Comparison of ENCODE assay signal across 1 cellular context in the genomic region with DNA sequence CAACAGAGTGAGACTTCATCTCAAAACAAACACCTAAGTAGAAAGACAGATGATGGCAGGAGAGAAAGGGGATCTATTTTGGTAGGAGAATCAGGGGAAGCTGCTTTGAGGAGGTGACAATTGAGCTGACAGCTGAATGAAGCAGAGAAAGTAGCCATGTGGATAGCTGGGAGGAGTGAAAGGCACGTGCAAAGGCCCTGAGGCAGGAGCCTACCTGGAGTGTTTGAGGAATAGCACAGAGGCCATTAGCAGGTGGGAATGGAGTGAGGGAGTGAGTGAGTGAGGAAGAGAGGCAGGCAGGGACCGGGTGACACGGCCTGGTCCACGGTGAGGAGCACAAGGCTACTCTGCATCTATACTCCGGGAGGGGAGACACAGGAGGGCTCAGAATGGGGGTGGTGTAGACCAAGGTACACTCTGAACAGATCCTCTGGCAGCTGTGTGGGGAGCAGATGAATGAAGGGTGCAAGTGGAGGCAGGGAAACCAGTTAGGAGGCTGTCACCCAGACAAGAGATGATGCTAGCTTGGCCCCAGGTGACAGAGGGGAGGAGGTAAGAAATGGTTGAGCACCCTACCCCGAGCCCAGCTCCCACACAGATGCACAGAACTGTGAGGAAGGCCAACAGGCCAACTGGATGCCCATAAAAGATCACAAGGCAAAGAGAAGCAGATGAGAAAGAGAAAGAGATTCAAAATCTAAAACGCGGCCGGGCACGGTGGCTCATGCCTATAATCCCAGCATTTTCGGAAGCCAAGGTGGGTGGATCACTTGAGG.
TF ChIP-seq lines count a peak whose summit lies in the region.

No MANE protein-coding gene starts in this region.

TF ChIP-seq in GM12878, 131 proteins besides CTCF, POLR2A, EP300 and RAD21:
- TF ChIP-seq ZNF24 (IDR thresholded peaks at IDR 0.05) (no peak), SP1 (IDR thresholded peaks at IDR 0.05; ENCODE audit: low read depth, low read length) (no peak), STAT3 (IDR thresholded peaks at IDR 0.05; ENCODE audit: low read depth, low read length) (no peak), SREBF1 (IDR thresholded peaks at IDR 0.05; ENCODE audit: low read length) (no peak), IRF4 (IDR thresholded peaks at IDR 0.05; ENCODE audit: low read depth, low read length) (no peak), YY1 (IDR thresholded peaks at IDR 0.05; ENCODE audit: low read depth, low read length) (no peak), TAF1 (IDR thresholded peaks at IDR 0.05; ENCODE audit: borderline replicate concordance, low read depth, low read length) (no peak), HCFC1 (IDR thresholded peaks at IDR 0.05; ENCODE audit: low read length) (no peak), BMI1 (IDR thresholded peaks at IDR 0.05; ENCODE audit: borderline replicate concordance) (no peak), NR2C1 (IDR thresholded peaks at IDR 0.05) (no peak), SMAD5 (IDR thresholded peaks at IDR 0.05; ENCODE audit: low read depth) (no peak), ZNF622 (IDR thresholded peaks at IDR 0.05) (no peak), SIX5 (IDR thresholded peaks at IDR 0.05; ENCODE audit: low read depth, low read length, severe bottlenecking) (no peak)
- TF ChIP-seq, protein P1, sequence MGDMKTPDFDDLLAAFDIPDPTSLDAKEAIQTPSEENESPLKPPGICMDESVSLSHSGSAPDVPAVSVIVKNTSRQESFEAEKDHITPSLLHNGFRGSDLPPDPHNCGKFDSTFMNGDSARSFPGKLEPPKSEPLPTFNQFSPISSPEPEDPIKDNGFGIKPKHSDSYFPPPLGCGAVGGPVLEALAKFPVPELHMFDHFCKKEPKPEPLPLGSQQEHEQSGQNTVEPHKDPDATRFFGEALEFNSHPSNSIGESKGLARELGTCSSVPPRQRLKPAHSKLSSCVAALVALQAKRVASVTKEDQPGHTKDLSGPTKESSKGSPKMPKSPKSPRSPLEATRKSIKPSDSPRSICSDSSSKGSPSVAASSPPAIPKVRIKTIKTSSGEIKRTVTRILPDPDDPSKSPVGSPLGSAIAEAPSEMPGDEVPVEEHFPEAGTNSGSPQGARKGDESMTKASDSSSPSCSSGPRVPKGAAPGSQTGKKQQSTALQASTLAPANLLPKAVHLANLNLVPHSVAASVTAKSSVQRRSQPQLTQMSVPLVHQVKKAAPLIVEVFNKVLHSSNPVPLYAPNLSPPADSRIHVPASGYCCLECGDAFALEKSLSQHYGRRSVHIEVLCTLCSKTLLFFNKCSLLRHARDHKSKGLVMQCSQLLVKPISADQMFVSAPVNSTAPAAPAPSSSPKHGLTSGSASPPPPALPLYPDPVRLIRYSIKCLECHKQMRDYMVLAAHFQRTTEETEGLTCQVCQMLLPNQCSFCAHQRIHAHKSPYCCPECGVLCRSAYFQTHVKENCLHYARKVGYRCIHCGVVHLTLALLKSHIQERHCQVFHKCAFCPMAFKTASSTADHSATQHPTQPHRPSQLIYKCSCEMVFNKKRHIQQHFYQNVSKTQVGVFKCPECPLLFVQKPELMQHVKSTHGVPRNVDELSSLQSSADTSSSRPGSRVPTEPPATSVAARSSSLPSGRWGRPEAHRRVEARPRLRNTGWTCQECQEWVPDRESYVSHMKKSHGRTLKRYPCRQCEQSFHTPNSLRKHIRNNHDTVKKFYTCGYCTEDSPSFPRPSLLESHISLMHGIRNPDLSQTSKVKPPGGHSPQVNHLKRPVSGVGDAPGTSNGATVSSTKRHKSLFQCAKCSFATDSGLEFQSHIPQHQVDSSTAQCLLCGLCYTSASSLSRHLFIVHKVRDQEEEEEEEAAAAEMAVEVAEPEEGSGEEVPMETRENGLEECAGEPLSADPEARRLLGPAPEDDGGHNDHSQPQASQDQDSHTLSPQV (IDR thresholded peaks at IDR 0.05), result no peak
- TF ChIP-seq, protein P2, sequence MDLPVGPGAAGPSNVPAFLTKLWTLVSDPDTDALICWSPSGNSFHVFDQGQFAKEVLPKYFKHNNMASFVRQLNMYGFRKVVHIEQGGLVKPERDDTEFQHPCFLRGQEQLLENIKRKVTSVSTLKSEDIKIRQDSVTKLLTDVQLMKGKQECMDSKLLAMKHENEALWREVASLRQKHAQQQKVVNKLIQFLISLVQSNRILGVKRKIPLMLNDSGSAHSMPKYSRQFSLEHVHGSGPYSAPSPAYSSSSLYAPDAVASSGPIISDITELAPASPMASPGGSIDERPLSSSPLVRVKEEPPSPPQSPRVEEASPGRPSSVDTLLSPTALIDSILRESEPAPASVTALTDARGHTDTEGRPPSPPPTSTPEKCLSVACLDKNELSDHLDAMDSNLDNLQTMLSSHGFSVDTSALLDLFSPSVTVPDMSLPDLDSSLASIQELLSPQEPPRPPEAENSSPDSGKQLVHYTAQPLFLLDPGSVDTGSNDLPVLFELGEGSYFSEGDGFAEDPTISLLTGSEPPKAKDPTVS (IDR thresholded peaks at IDR 0.05; ENCODE audit: low read depth, low read length), result no peak
